ENCODE assay signal across 8 cellular contexts in the genomic region with DNA sequence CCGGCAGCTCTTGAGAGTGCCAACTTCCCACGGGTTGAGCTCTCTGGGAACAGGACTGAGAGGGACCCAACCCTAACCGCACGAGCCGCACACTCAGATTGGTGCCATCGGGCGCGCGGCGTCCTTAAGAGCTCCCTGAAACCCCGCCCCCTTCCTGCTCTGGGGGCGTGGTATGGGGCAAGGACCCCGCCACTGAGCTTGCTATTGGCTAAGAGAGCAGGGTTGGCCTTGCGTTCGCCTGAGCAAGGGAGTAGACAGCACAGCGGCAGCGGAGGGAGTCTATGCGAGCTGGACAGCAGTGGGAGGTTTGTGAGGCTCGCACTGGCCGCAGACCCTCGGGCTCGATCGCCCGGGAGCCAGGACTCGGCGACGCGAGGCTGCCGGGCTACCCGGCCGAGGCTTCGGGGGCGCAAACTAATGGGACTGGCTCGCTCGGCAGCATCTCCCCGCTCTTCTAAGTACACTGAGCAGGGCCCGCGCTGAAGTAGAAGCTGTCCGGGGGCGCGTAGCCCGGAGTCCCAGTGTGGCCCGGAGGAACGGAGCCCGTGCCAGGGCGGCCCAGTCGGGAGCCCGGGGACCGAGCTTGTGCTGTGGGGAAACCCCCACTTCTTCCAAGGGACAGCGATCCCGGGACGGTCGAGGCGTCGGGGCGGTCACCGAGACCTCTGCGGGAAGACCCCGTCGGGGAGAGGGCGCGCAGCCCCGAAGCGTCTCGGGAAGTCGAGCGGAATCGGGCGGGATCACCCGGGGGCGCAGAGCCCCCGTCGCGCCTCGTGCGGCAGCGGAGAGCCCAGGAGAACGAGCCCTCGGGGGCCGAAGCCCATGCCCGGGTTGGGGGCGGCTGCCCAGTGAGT. TPM values are rescaled to one million over a fixed set of nuclear protein-coding genes. Genes with fewer than 3 reads are reported as not detected.
DNase-seq lines count a peak whose midpoint lies in the region; ATAC-seq and TF ChIP-seq lines count a peak whose summit lies in the region.

A gene (plus strand): TSS at position 282 of the 854 bp plus-strand sequence. CDS start 756 bp downstream, outside the sequence.

- H3K9me3 Mint-ChIP-seq in WTC11: no peaks in the 10 kb centered on the region

- peaks cover 30% of the 10 kb centered on the region for H3K79me2 ChIP-seq in ACC112 (ENCODE audit: control insufficient read depth, insufficient read depth, low read length, unreplicated experiment)

- peak within 1 kb of the TSS; percentile 85 for H3K4me3 ChIP-seq in ACC112 (ENCODE audit: low read depth, low read length)

- H3K36me3 ChIP-seq in ACC112 (ENCODE audit: insufficient read depth, low read length): no peaks in the 10 kb centered on the region

- H3K4me1 ChIP-seq in ACC112 (ENCODE audit: control insufficient read depth, insufficient read depth, low read length, unreplicated experiment): peaks cover 20% of the 10 kb centered on the region

- H3K27me3 ChIP-seq in ACC112 (ENCODE audit: insufficient read depth, low read length): no peaks in the 10 kb centered on the region

- ATAC-seq in GM18867 (IDR thresholded peaks at IDR 0.05; ENCODE audit: unreplicated experiment): peak; percentile 91
- ATAC-seq in HG03097 (IDR thresholded peaks at IDR 0.05; ENCODE audit: low FRiP score, unreplicated experiment): peak; percentile 88
- peak; percentile 85 for ATAC-seq in WTC11

- TF ChIP-seq CTCF in WTC11 (IDR thresholded peaks at IDR 0.05): no peak

- DNase-seq in NCI-H2227 (lab: John Stamatoyannopoulos, UW; ENCODE audit: unreplicated experiment) (peak; percentile 99), WTC11 (ENCODE audit: low spot score) (peak; percentile 87), caudate nucleus (lab: John Stamatoyannopoulos, UW) (peak in 60 of 61 donors; percentile 13 to 96 (median 80)), inferior parietal cortex (ENCODE audit: extremely low spot score) (peak; percentile 88), smooth muscle cell of the brain vasculature (ENCODE audit: low read depth, low spot score) (peak; percentile 90)

- no peak within 1 kb of the TSS for H3K27ac Mint-ChIP-seq in WTC11

- CTCF ChIA-PET in WTC11 (lab: Charles Lee): interaction anchor here (0.6 to 4.3 kb wide), 51 partner anchors 9 to 559 kb away, joined by 3 to 107 read pairs (median 5); no protein-coding TSS in a partner anchor

- H3K27ac ChIP-seq in ACC112 (ENCODE audit: low read depth, low read length): peak within 1 kb of the TSS; percentile 59
- H3K27ac ChIP-seq in caudate nucleus (ENCODE audit: low read depth, low read length): no peak within 1 kb of the TSS

- H3K27me3 Mint-ChIP-seq in WTC11 (ENCODE audit: low read depth): peaks cover 99% of the 10 kb centered on the region

- peak within 1 kb of the TSS; percentile 3 for H2AFZ ChIP-seq in ACC112 (ENCODE audit: low read length, unreplicated experiment)

- POLR2A ChIA-PET in WTC11 (lab: Charles Lee): interaction anchor here (0.5 to 1.6 kb wide), 8 partner anchors 17 to 449 kb away, joined by 3 to 10 read pairs (median 3); no protein-coding TSS in a partner anchor

- no peaks in the 10 kb centered on the region for H3K36me3 Mint-ChIP-seq in WTC11

- peaks cover 19% of the 10 kb centered on the region for H3K4me1 Mint-ChIP-seq in WTC11

- H3K4me3 Mint-ChIP-seq in WTC11: peak within 1 kb of the TSS; percentile 72

TF ChIP-seq in WTC11, 78 proteins besides CTCF, POLR2A, EP300 and RAD21:
- TF ChIP-seq TEAD1 (CRISPR knock-in tag; IDR thresholded peaks at IDR 0.05): 0 out of 2 replicates have a peak, but pooled peaks have one; percentile 38
- TF ChIP-seq, protein P1, sequence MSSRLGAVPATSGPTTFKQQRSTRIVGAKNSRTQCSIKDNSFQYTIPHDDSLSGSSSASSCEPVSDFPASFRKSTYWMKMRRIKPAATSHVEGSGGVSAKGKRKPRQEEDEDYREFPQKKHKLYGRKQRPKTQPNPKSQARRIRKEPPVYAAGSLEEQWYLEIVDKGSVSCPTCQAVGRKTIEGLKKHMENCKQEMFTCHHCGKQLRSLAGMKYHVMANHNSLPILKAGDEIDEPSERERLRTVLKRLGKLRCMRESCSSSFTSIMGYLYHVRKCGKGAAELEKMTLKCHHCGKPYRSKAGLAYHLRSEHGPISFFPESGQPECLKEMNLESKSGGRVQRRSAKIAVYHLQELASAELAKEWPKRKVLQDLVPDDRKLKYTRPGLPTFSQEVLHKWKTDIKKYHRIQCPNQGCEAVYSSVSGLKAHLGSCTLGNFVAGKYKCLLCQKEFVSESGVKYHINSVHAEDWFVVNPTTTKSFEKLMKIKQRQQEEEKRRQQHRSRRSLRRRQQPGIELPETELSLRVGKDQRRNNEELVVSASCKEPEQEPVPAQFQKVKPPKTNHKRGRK (CRISPR knock-in tag; IDR thresholded peaks at IDR 0.05; ENCODE audit: borderline replicate concordance): no peak
- TF ChIP-seq RORB (CRISPR knock-in tag; IDR thresholded peaks at IDR 0.05): no peak
- TF ChIP-seq ZNF317 (CRISPR knock-in tag; IDR thresholded peaks at IDR 0.05; ENCODE audit: borderline replicate concordance, low read depth): peak; percentile 56; the same call in 1 of the 2 replicates
- TF ChIP-seq SP1 (CRISPR knock-in tag; conservative IDR thresholded peaks at IDR 0.05): peak; percentile 57
- TF ChIP-seq NFYB (CRISPR knock-in tag; conservative IDR thresholded peaks at IDR 0.05; ENCODE audit: low read depth): peak; percentile 62

RNA-seq across cellular contexts. Expression of the gene that starts here (rescaled TPM):
- total RNA-seq in WTC11 (2021): 9.7 to 16.4 TPM (median 10.0 TPM) in 3 replicates
